9 cellular contexts compared by ENCODE assay signal in genomic region chr13:41313659-41314197, GRCh38. TPM values are rescaled to one million over a fixed set of nuclear protein-coding genes. Genes with fewer than 3 reads are reported as not detected.
DNase-seq lines count a peak whose midpoint lies in the region; ATAC-seq, FAIRE-seq and TF ChIP-seq lines count a peak whose summit lies in the region.
"Had no signal": no experiment of that assay in that cellular context is flagged by ENCODE, and none has a peak within 500 bp of the region (broad histone marks: within the 10 kb centered on the region; RNA-seq: fewer than 3 reads in every experiment).

No MANE protein-coding gene starts in this region.

- H2AFZ ChIP-seq in K562 (ENCODE audit: low read depth, low read length): no peak overlapping the region

- FAIRE-seq in GM12892 (lab: Jason Lieb, UNC): peak; percentile 78
- no peak for FAIRE-seq in K562 (lab: Jason Lieb, UNC)

- in situ Hi-C loops in K562 (cut with MboI): no loop called here

- WGBS in K562 (ENCODE audit: insufficient coverage, low coverage, missing lambda C conversion rate): 0% methylated on average over 4 of the region's 6 CpGs

- peak overlapping the region in 1 of 2 experiments; percentile 77; a peak in 2 of 4 replicates for H3K9ac ChIP-seq in K562 (ENCODE audit: insufficient read depth in 1 of 2, low read depth in 2 of 2, low read length in 2 of 2)

- peaks cover 16% of the 10 kb centered on the region; the same call in 2 of the 3 replicates for H3K36me3 ChIP-seq in K562 (ENCODE audit: control insufficient read depth, insufficient read depth, low read length)

- no TSS peak for BruUV-seq in K562 (replicated peaks; lab: Mats Ljungman, UMichigan)

- intact Hi-C loops in K562 (cut with micrococcal nuclease): loop anchor here (5.0 kb wide), 1 partner anchor 251 kb away; the partner anchor contains the start of gene WBP4

- TF ChIP-seq POLR2A in GM12892 (IDR thresholded peaks at IDR 0.05; ENCODE audit: low read depth, low read length) (no peak), K562 (conservative IDR thresholded peaks at IDR 0.05) (no peak)

- peak overlapping the region; percentile 55 for H3K4me2 ChIP-seq in K562 (ENCODE audit: insufficient read depth, low read length)

- peaks cover 78% of the 10 kb centered on the region for H3K79me2 ChIP-seq in K562 (ENCODE audit: control insufficient read depth, insufficient read depth, low read length)

- TF ChIP-seq RAD21 in K562 (CRISPR knock-in tag; conservative IDR thresholded peaks at IDR 0.05 in 1 of 2, IDR thresholded peaks at IDR 0.05 in 1 of 2): no peak

- H3K4me3 Mint-ChIP-seq in natural killer cell treated with Interleukin-12 subunit alpha and Interleukin-12 subunit beta and Interleukin-15 and Interleukin-18, amount 100 ng/mL, for 72 hours: peak overlapping the region; percentile 98

- H3K9me3 ChIP-seq in K562 (replicated peaks; ENCODE audit: control insufficient read depth, insufficient read depth, low read depth, low read length): no peaks in the 10 kb centered on the region

- no peaks in the 10 kb centered on the region for H3K9me1 ChIP-seq in K562 (ENCODE audit: control insufficient read depth, insufficient read depth, low read length)

- ATAC-seq in K562 (peak; percentile 5; the same call in 2 of the 3 replicates), HG02852 (IDR thresholded peaks at IDR 0.05; ENCODE audit: unreplicated experiment) (no peak)
- ATAC-seq in natural killer cell treated with Interleukin-12 subunit alpha and Interleukin-12 subunit beta and Interleukin-15 and Interleukin-18, amount 100 ng/mL, for 72 hours: no peak

- H3K27ac Mint-ChIP-seq in natural killer cell treated with Interleukin-12 subunit alpha and Interleukin-12 subunit beta and Interleukin-15 and Interleukin-18, amount 100 ng/mL, for 72 hours: no peak overlapping the region

- no peak for TF ChIP-seq EP300 in K562 (IDR thresholded peaks at IDR 0.05; ENCODE audit: low read length)

- no peaks in the 10 kb centered on the region for H3K9me3 Mint-ChIP-seq in natural killer cell treated with Interleukin-12 subunit alpha and Interleukin-12 subunit beta and Interleukin-15 and Interleukin-18, amount 100 ng/mL, for 72 hours

- POLR2A ChIA-PET in K562 (lab: Yijun Ruan, JAX): interaction anchor here (0.7 kb wide), 1 partner anchor 19 kb away, joined by 3 read pairs; no protein-coding TSS in a partner anchor

- CTCF ChIA-PET in K562 (lab: Yijun Ruan, JAX; ENCODE audit: low intra/inter-chr PET ratio): no interaction called here

- peaks cover 7 to 10% of the 10 kb centered on the region in 2 experiments; a peak in 3 of 5 replicates for H3K4me1 ChIP-seq in K562 (replicated peaks in 1 of 2; ENCODE audit: control insufficient read depth in 2 of 2, insufficient read depth in 2 of 2, low read length in 2 of 2)

- H3K27ac ChIP-seq in K562 (ENCODE audit: extremely low read depth, low read depth, low read length): no peak overlapping the region; the same call in 2 of the 3 replicates

- peak overlapping the region; percentile 83 for H3K4me3 ChIP-seq in LNCaP clone FGC (ENCODE audit: low read depth, low read length)
- H3K4me3 ChIP-seq in K562: peak overlapping the region; percentile 98; the same call in 1 of the 2 replicates

- no peaks in the 10 kb centered on the region for H3K27me3 Mint-ChIP-seq in natural killer cell treated with Interleukin-12 subunit alpha and Interleukin-12 subunit beta and Interleukin-15 and Interleukin-18, amount 100 ng/mL, for 72 hours

- no peak for DNase-seq in GM12892 (ENCODE audit: insufficient read length)
- DNase-seq in LNCaP clone FGC (ENCODE audit: low read depth): no peak
- DNase-seq in K562 (ENCODE audit: extremely low read depth in 1 of 4, low spot score in 3 of 4): peak in 1 of 4 experiments; percentile 9
- DNase-seq in natural killer cell treated with Interleukin-12 subunit alpha and Interleukin-12 subunit beta and Interleukin-15 and Interleukin-18, amount 100 ng/mL, for 72 hours (ENCODE audit: low spot score): no peak
- no peak for DNase-seq in HCEC 1CT
- no peak for DNase-seq in NCI-H1930 (lab: John Stamatoyannopoulos, UW)
- DNase-seq in DMS53 treated with DMSO at 0.1 percent for 48 hours (lab: John Stamatoyannopoulos, UW; ENCODE audit: unreplicated experiment): no peak
- DNase-seq: NCI-H510A treated with DMSO at 0.1 percent for 48 hours had no signal

- H3K4me1 Mint-ChIP-seq in natural killer cell treated with Interleukin-12 subunit alpha and Interleukin-12 subunit beta and Interleukin-15 and Interleukin-18, amount 100 ng/mL, for 72 hours (ENCODE audit: low read depth in 2 of 2): peaks cover 17 to 30% of the 10 kb centered on the region in 2 donors

- no peaks in the 10 kb centered on the region for H3K27me3 ChIP-seq in K562 (ENCODE audit: control insufficient read depth in 2 of 2, insufficient read depth in 2 of 2, low read length in 2 of 2)

- no peaks in the 10 kb centered on the region for H4K20me1 ChIP-seq in K562 (replicated peaks; ENCODE audit: control insufficient read depth, insufficient read depth, low read length)

- TF ChIP-seq CTCF in LNCaP clone FGC (IDR thresholded peaks at IDR 0.05; ENCODE audit: control insufficient read depth, extremely low read depth, insufficient read depth): no peak
- TF ChIP-seq CTCF in K562 (IDR thresholded peaks at IDR 0.05 in 2 of 3, conservative IDR thresholded peaks at IDR 0.05 in 1 of 3; ENCODE audit: insufficient read depth in 2 of 3, low read depth in 1 of 3, low read length in 3 of 3): no peak

- no peaks in the 10 kb centered on the region for H3K36me3 Mint-ChIP-seq in natural killer cell treated with Interleukin-12 subunit alpha and Interleukin-12 subunit beta and Interleukin-15 and Interleukin-18, amount 100 ng/mL, for 72 hours

TF ChIP-seq in K562, 482 proteins besides CTCF, POLR2A, EP300 and RAD21 (continues in another document):
- no peak for TF ChIP-seq FOS (IDR thresholded peaks at IDR 0.05; ENCODE audit: extremely low read depth, insufficient read length)
- TF ChIP-seq ZNF444 (CRISPR knock-in tag; IDR thresholded peaks at IDR 0.05): no peak
- TF ChIP-seq CBFA2T3 (IDR thresholded peaks at IDR 0.05): 0 out of 2 replicates have a peak, but pooled peaks have one; percentile 13
- no peak for TF ChIP-seq ZNF316 (IDR thresholded peaks at IDR 0.05)
- peak; percentile 69 for TF ChIP-seq HMBOX1 (IDR thresholded peaks at IDR 0.05)
- TF ChIP-seq KDM1A (IDR thresholded peaks at IDR 0.05): peak; percentile 28 to 48; a peak in 1 of 4 replicates
- TF ChIP-seq FOSL1 (tag; conservative IDR thresholded peaks at IDR 0.05): no peak

RNA-seq across cellular contexts. Expression of gene NAA16, which starts 2.7 kb away (rescaled TPM):
- 9.2 TPM for polyA plus RNA-seq in GM12892 (2012; ENCODE audit: missing spikeins)
- 22.6 and 69.7 TPM in 2 replicates for total RNA-seq in K562 (2011; cell fraction: chromatin; rRNA removed; ENCODE audit: low replicate concordance)
- total RNA-seq in K562 (2011; cell fraction: nucleolus; rRNA removed): 8.0 and 12.6 TPM in 2 replicates
- 20.5 and 22.8 TPM in 2 replicates for total RNA-seq in K562 (2011; cell fraction: nucleoplasm; rRNA removed)
- 5.7 and 6.2 TPM in 2 replicates for total RNA-seq in K562 (2014; rRNA removed)
- 12.8 and 15.7 TPM in 2 replicates for total RNA-seq in K562 (2014; rRNA removed; fragmentation: Illumina TruSeq; extraction: Trizol)
- 11.9 and 12.0 TPM in 2 replicates for total RNA-seq in K562 (2015; rRNA removed; fragmentation: Illumina TruSeq; extraction: Trizol)
- 11.3 and 13.6 TPM in 2 replicates for total RNA-seq in K562 (2021)
- 12.0 and 12.8 TPM in 2 replicates for polyA plus RNA-seq in K562 (2011; rRNA removed)
- 1.7 and 5.0 TPM in 2 replicates for polyA plus RNA-seq in K562 (2011; cell fraction: cytosol; rRNA removed)
- 15.9 and 16.4 TPM in 2 replicates for polyA plus RNA-seq in K562 (2011; cell fraction: nucleus; rRNA removed)
- polyA plus RNA-seq in K562 (2012): 5.9 and 6.6 TPM in 2 replicates
- polyA plus RNA-seq in K562 (2014; fragmentation: Illumina TruSeq; extraction: Trizol): 11.4 and 18.2 TPM in 2 replicates
- 1 to 10 TPM; 3.7 to 3.9 TPM for polyA plus RNA-seq in K562 (2014; fragmentation: Nextera tagmentation; extraction: Ambion mirVana)
- polyA plus RNA-seq in K562 (2014; rRNA removed): 9.4 and 11.2 TPM in 2 replicates
- 14.1 and 20.2 TPM in 2 replicates for polyA minus RNA-seq in K562 (2011; rRNA and poly(A)+ RNA removed)
- polyA minus RNA-seq in K562 (2011; cell fraction: cytosol; rRNA and poly(A)+ RNA removed): 9.9 and 11.7 TPM in 2 replicates
- 16.7 and 21.1 TPM in 2 replicates for polyA minus RNA-seq in K562 (2011; cell fraction: nucleus; rRNA and poly(A)+ RNA removed)
- total RNA-seq in natural killer cell treated with Interleukin-12 subunit alpha and Interleukin-12 subunit beta and Interleukin-15 and Interleukin-18, amount 100 ng/mL, for 72 hours: 10 to 100 TPM; 16.4 to 38.9 TPM

RNA-seq across cellular contexts. Expression of gene MTRF1, which starts 50.4 kb away (rescaled TPM):
- 25.7 TPM for polyA plus RNA-seq in GM12892 (2012; ENCODE audit: missing spikeins)
- total RNA-seq in K562 (2011; cell fraction: chromatin; rRNA removed; ENCODE audit: low replicate concordance): 42.8 and 88.7 TPM in 2 replicates
- total RNA-seq in K562 (2011; cell fraction: nucleolus; rRNA removed): 18.0 and 18.7 TPM in 2 replicates
- 27.5 and 40.8 TPM in 2 replicates for total RNA-seq in K562 (2011; cell fraction: nucleoplasm; rRNA removed)
- total RNA-seq in K562 (2014; rRNA removed) (12.5 and 14.0 TPM in 2 replicates), K562 (2014; rRNA removed; fragmentation: Illumina TruSeq; extraction: Trizol) (21.4 and 25.1 TPM in 2 replicates), K562 (2015; rRNA removed; fragmentation: Illumina TruSeq; extraction: Trizol) (16.8 and 18.8 TPM in 2 replicates), K562 (2021) (13.0 and 15.1 TPM in 2 replicates)
- polyA plus RNA-seq in K562 (2011; rRNA removed) (25.2 and 33.7 TPM in 2 replicates), K562 (2014; fragmentation: Illumina TruSeq; extraction: Trizol) (17.6 and 20.6 TPM in 2 replicates), K562 (2014; fragmentation: Nextera tagmentation; extraction: Ambion mirVana) (10 to 100 TPM; 19.0 to 20.7 TPM), K562 (2014; rRNA removed) (20.1 and 25.5 TPM in 2 replicates)
- 6.1 and 9.4 TPM in 2 replicates for polyA plus RNA-seq in K562 (2011; cell fraction: cytosol; rRNA removed)
- 24.9 and 30.7 TPM in 2 replicates for polyA plus RNA-seq in K562 (2011; cell fraction: nucleus; rRNA removed)
- 9.2 and 12.8 TPM in 2 replicates for polyA plus RNA-seq in K562 (2012)
- 29.5 and 36.6 TPM in 2 replicates for polyA minus RNA-seq in K562 (2011; rRNA and poly(A)+ RNA removed)
- polyA minus RNA-seq in K562 (2011; cell fraction: cytosol; rRNA and poly(A)+ RNA removed): 10.2 and 16.1 TPM in 2 replicates
- 12.1 and 18.9 TPM in 2 replicates for polyA minus RNA-seq in K562 (2011; cell fraction: nucleus; rRNA and poly(A)+ RNA removed)
- total RNA-seq in natural killer cell treated with Interleukin-12 subunit alpha and Interleukin-12 subunit beta and Interleukin-15 and Interleukin-18, amount 100 ng/mL, for 72 hours: 10 to 100 TPM; 17.2 to 28.3 TPM
